ENCODE assay signal across 29 cellular contexts in genomic region chr3:27160779-27161287, GRCh38.
"Had no signal": no experiment of that assay in that cellular context is flagged by ENCODE, and none has a peak within 500 bp of the region (broad histone marks: within the 10 kb centered on the region; RNA-seq: fewer than 3 reads in every experiment).

No MANE protein-coding gene starts in this region.

- FAIRE-seq: urothelium cell line had no signal

- H3K4me1 Mint-ChIP-seq: stimulated activated effector memory CD8-positive, alpha-beta T cell treated with anti-CD3 and anti-CD28 coated beads, Interleukin-12 subunit alpha, Interleukin-12 subunit beta, amount 100 ng/mL, for 72 hours; stimulated activated memory B cell treated with anti-CD40 and anti-IgM and Interleukin-4, amounts not matched to agents 10 μg/mL and 1 μg/mL and 100 μg/mL, for 72 hours; stimulated activated naive B cell treated with anti-CD40 and anti-IgM and Interleukin-4, amounts not matched to agents 10 μg/mL and 1 μg/mL and 100 μg/mL, for 72 hours; stimulated activated naive CD8-positive, alpha-beta T cell treated with anti-CD3 and anti-CD28 coated beads, Interleukin-15, amount 100 ng/mL, for 72 hours had no signal

- H3K4me1 ChIP-seq: stomach, testis, upper lobe of left lung, upper lobe of right lung, uterus, vagina had no signal

- H3K36me3 ChIP-seq: stomach, suprapubic skin, thoracic aorta, thyroid gland, tibial artery, tibial nerve, transverse colon, upper lobe of left lung, upper lobe of right lung, uterus, vagina had no signal

- DNase-seq: stimulated activated CD4-positive, alpha-beta T cell treated with anti-CD3 and anti-CD28 coated beads, Interleukin-2, amount 100 ng/mL, for 48 hours; stimulated activated CD4-positive, alpha-beta T cell treated with anti-CD3 and anti-CD28 coated beads, Interleukin-4, amount 100 ng/mL, for 1 hour; stimulated activated CD4-positive, alpha-beta T cell treated with anti-CD3 and anti-CD28 coated beads, Interleukin-4, amount 100 ng/mL, for 24 hours; stimulated activated CD4-positive, alpha-beta T cell treated with anti-CD3 and anti-CD28 coated beads, Interleukin-4, amount 100 ng/mL, for 4 hours; stimulated activated CD8-positive, alpha-beta memory T cell treated with anti-CD3 and anti-CD28 coated beads, Interleukin-4, amount 100 ng/mL, for 48 hours; stimulated activated naive B cell treated with anti-CD40 and anti-IgM and Interleukin-4, amounts not matched to agents 10 μg/mL and 1 μg/mL and 100 μg/mL, for 72 hours; stimulated activated naive CD4-positive, alpha-beta T cell; stimulated activated naive CD4-positive, alpha-beta T cell treated with Interleukin-2 at 50 U/mL for 16 hours; stimulated activated naive CD8-positive, alpha-beta T cell treated with anti-CD3 and anti-CD28 coated beads, Interleukin-15, amount 100 ng/mL, for 72 hours; stimulated activated naive CD8-positive, alpha-beta T cell treated with anti-CD3 and anti-CD28 coated beads, Interleukin-15, Interleukin-2, amounts not matched to agents 100 U/mL and 50 U/mL, for 24 hours; stomach; substantia nigra; testis; thyroid gland; tibial artery; transverse colon; trophoblast cell; upper lobe of left lung; upper lobe of right lung; uterus had no signal

- H3K36me3 Mint-ChIP-seq: stimulated activated effector memory CD8-positive, alpha-beta T cell treated with anti-CD3 and anti-CD28 coated beads, Interleukin-12 subunit alpha, Interleukin-12 subunit beta, amount 100 ng/mL, for 72 hours; stimulated activated memory B cell treated with anti-CD40 and anti-IgM and Interleukin-4, amounts not matched to agents 10 μg/mL and 1 μg/mL and 100 μg/mL, for 72 hours; stimulated activated naive B cell treated with anti-CD40 and anti-IgM and Interleukin-4, amounts not matched to agents 10 μg/mL and 1 μg/mL and 100 μg/mL, for 72 hours; type B pancreatic cell had no signal

- H3K27ac Mint-ChIP-seq: stimulated activated effector memory CD8-positive, alpha-beta T cell treated with anti-CD3 and anti-CD28 coated beads, Interleukin-12 subunit alpha, Interleukin-12 subunit beta, amount 100 ng/mL, for 72 hours; stimulated activated memory B cell treated with anti-CD40 and anti-IgM and Interleukin-4, amounts not matched to agents 10 μg/mL and 1 μg/mL and 100 μg/mL, for 72 hours; stimulated activated naive B cell treated with anti-CD40 and anti-IgM and Interleukin-4, amounts not matched to agents 10 μg/mL and 1 μg/mL and 100 μg/mL, for 72 hours; stimulated activated naive CD8-positive, alpha-beta T cell treated with anti-CD3 and anti-CD28 coated beads, Interleukin-15, amount 100 ng/mL, for 72 hours; stimulated activated naive CD8-positive, alpha-beta T cell treated with anti-CD3 and anti-CD28 coated beads, Interleukin-15, Interleukin-2, amounts not matched to agents 100 ng/mL and 50 ng/mL, for 24 hours; type B pancreatic cell had no signal

- H3K9me3 ChIP-seq: stomach, suprapubic skin, testis, thoracic aorta, thyroid gland, tibial artery, tibial nerve, transverse colon, upper lobe of left lung, upper lobe of right lung, uterus, vagina had no signal

- H3K27me3 Mint-ChIP-seq: stimulated activated memory B cell treated with anti-CD40 and anti-IgM and Interleukin-4, amounts not matched to agents 10 μg/mL and 1 μg/mL and 100 μg/mL, for 72 hours; stimulated activated naive B cell treated with anti-CD40 and anti-IgM and Interleukin-4, amounts not matched to agents 10 μg/mL and 1 μg/mL and 100 μg/mL, for 72 hours; stimulated activated naive CD8-positive, alpha-beta T cell treated with anti-CD3 and anti-CD28 coated beads, Interleukin-15, amount 100 ng/mL, for 72 hours; stimulated activated naive CD8-positive, alpha-beta T cell treated with anti-CD3 and anti-CD28 coated beads, Interleukin-15, Interleukin-2, amounts not matched to agents 100 ng/mL and 50 ng/mL, for 24 hours; type B pancreatic cell had no signal

- H3K27me3 ChIP-seq: stomach, suprapubic skin, testis, thyroid gland, tibial artery, tibial nerve, transverse colon, upper lobe of left lung, upper lobe of right lung, uterus, vagina had no signal

- H3K4me3 Mint-ChIP-seq: stimulated activated effector memory CD8-positive, alpha-beta T cell treated with anti-CD3 and anti-CD28 coated beads, Interleukin-12 subunit alpha, Interleukin-12 subunit beta, amount 100 ng/mL, for 72 hours; stimulated activated memory B cell treated with anti-CD40 and anti-IgM and Interleukin-4, amounts not matched to agents 10 μg/mL and 1 μg/mL and 100 μg/mL, for 72 hours; stimulated activated naive B cell treated with anti-CD40 and anti-IgM and Interleukin-4, amounts not matched to agents 10 μg/mL and 1 μg/mL and 100 μg/mL, for 72 hours; stimulated activated naive CD8-positive, alpha-beta T cell treated with anti-CD3 and anti-CD28 coated beads, Interleukin-15, amount 100 ng/mL, for 72 hours; stimulated activated naive CD8-positive, alpha-beta T cell treated with anti-CD3 and anti-CD28 coated beads, Interleukin-15, Interleukin-2, amounts not matched to agents 100 ng/mL and 50 ng/mL, for 24 hours; type B pancreatic cell had no signal

- H3K27ac ChIP-seq: stomach, suprapubic skin, testis, thoracic aorta, thyroid gland, tibial artery, tibial nerve, transverse colon, upper lobe of left lung, upper lobe of right lung, uterus, vagina had no signal

- H3K4me3 ChIP-seq: stomach, suprapubic skin, testis, thoracic aorta, thyroid gland, tibial artery, tibial nerve, transverse colon, upper lobe of left lung, upper lobe of right lung, uterus, vagina had no signal

- ATAC-seq: stimulated activated effector memory CD8-positive, alpha-beta T cell treated with anti-CD3 and anti-CD28 coated beads, Interleukin-12 subunit alpha, Interleukin-12 subunit beta, amount 100 ng/mL, for 72 hours; stimulated activated memory B cell treated with anti-CD40 and anti-IgM and Interleukin-4, amounts not matched to agents 10 μg/mL and 1 μg/mL and 100 μg/mL, for 72 hours; stimulated activated naive B cell treated with anti-CD40 and anti-IgM and Interleukin-4, amounts not matched to agents 10 μg/mL and 1 μg/mL and 100 μg/mL, for 72 hours; stimulated activated naive CD8-positive, alpha-beta T cell treated with anti-CD3 and anti-CD28 coated beads, Interleukin-15, amount 100 ng/mL, for 72 hours; stimulated activated naive CD8-positive, alpha-beta T cell treated with anti-CD3 and anti-CD28 coated beads, Interleukin-15, Interleukin-2, amounts not matched to agents 100 U/mL and 50 U/mL, for 24 hours; upper lobe of right lung had no signal

- H3K9me3 Mint-ChIP-seq: stimulated activated effector memory CD8-positive, alpha-beta T cell treated with anti-CD3 and anti-CD28 coated beads, Interleukin-12 subunit alpha, Interleukin-12 subunit beta, amount 100 ng/mL, for 72 hours; stimulated activated memory B cell treated with anti-CD40 and anti-IgM and Interleukin-4, amounts not matched to agents 10 μg/mL and 1 μg/mL and 100 μg/mL, for 72 hours; stimulated activated naive CD8-positive, alpha-beta T cell treated with anti-CD3 and anti-CD28 coated beads, Interleukin-15, amount 100 ng/mL, for 72 hours; stimulated activated naive CD8-positive, alpha-beta T cell treated with anti-CD3 and anti-CD28 coated beads, Interleukin-15, Interleukin-2, amounts not matched to agents 100 ng/mL and 50 ng/mL, for 24 hours; type B pancreatic cell had no signal
